In the genomic region with DNA sequence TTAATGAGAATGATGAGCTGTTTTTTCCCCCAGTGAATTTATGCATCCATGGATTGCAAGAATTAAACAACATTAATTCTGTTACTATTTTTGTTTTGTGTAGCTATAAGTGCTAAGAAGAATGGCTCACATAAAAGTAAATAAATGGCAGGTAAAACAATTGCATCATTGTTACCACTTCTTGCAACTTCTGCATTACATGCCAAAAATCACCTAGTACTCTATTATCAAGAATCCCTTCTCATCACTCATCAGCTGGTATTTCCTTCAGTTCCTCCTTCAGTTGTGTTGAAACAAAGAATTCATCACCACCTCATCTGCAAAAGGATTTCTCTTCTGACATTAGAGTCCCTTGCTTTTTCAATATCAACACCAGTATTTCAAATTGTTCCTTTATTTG, we compare ENCODE assay signal across 13 cellular contexts. TPM values are rescaled to one million over a fixed set of nuclear protein-coding genes. Genes with fewer than 3 reads are reported as not detected.
DNase-seq lines count a peak whose midpoint lies in the region; ATAC-seq and TF ChIP-seq lines count a peak whose summit lies in the region.
"Had no signal": no experiment of that assay in that cellular context is flagged by ENCODE, and none has a peak within 500 bp of the region (broad histone marks: within the 10 kb centered on the region; RNA-seq: fewer than 3 reads in every experiment).

No MANE protein-coding gene starts in this region.

- H3K4me2 ChIP-seq in osteoblast (ENCODE audit: insufficient read depth, low read length), result no peak overlapping the region

- H3K4me3 ChIP-seq in heart right ventricle (peak overlapping the region; percentile 26 to 72 (median 64)), psoas muscle (peak overlapping the region; percentile 58), vagina (peak overlapping the region; percentile 27 to 34), osteoblast (ENCODE audit: insufficient read depth, low read length) (no peak overlapping the region)

- peak overlapping the region; percentile 79 for H3K4me3 Mint-ChIP-seq in glutamatergic neuron (ENCODE audit: unreplicated experiment)
- H3K4me3 Mint-ChIP-seq in stimulated activated naive CD8-positive, alpha-beta T cell treated with anti-CD3 and anti-CD28 coated beads, Interleukin-15, amount 100 ng/mL, for 72 hours, result no peak overlapping the region
- H3K4me3 Mint-ChIP-seq: memory B cell; T-helper 1 cell treated with Interleukin-12 subunit alpha and Interleukin-12 subunit beta and Interleukin-4 antibody, amounts not matched to agents 30 μg/mL and 1 μg/mL, for 36 hours had no signal

- H3K9me3 Mint-ChIP-seq in glutamatergic neuron (ENCODE audit: unreplicated experiment), result peaks cover 5% of the 10 kb centered on the region
- no peaks in the 10 kb centered on the region for H3K9me3 Mint-ChIP-seq in stimulated activated naive CD8-positive, alpha-beta T cell treated with anti-CD3 and anti-CD28 coated beads, Interleukin-15, amount 100 ng/mL, for 72 hours
- H3K9me3 Mint-ChIP-seq: memory B cell; T-helper 1 cell treated with Interleukin-12 subunit alpha and Interleukin-12 subunit beta and Interleukin-4 antibody, amounts not matched to agents 30 μg/mL and 1 μg/mL, for 36 hours had no signal

- H3K9me3 ChIP-seq in heart right ventricle, result no peaks in the 10 kb centered on the region
- H3K9me3 ChIP-seq in psoas muscle, result no peaks in the 10 kb centered on the region
- H3K9me3 ChIP-seq in vagina, result no peaks in the 10 kb centered on the region
- no peaks in the 10 kb centered on the region for H3K9me3 ChIP-seq in osteoblast (ENCODE audit: low read depth, low read length)

- intact Hi-C loops in heart right ventricle (cut with DNase I), result loop anchor here in 5 of 10 donors (5.0 to 10.0 kb wide), 5 partner anchors 47 to 170 kb away; no protein-coding TSS in a partner anchor
- intact Hi-C loops in cardiac septum (cut with DNase I), result loop anchor here (5.0 to 10.0 kb wide), 4 partner anchors 47 to 170 kb away; no protein-coding TSS in a partner anchor
- intact Hi-C loops in psoas muscle (cut with DNase I), result loop anchor here in 1 of 2 donors (2.0 to 5.0 kb wide), 2 partner anchors 48 to 126 kb away; no protein-coding TSS in a partner anchor
- intact Hi-C loops in vagina (cut with DNase I), result no loop called here

- no peak overlapping the region for H2AFZ ChIP-seq in osteoblast (ENCODE audit: low read length)

- H3K27ac ChIP-seq in heart right ventricle (peak overlapping the region; percentile 51 to 94 (median 86)), psoas muscle (peak overlapping the region; percentile 71), vagina (peak overlapping the region; percentile 75), osteoblast (ENCODE audit: low read depth, low read length) (no peak overlapping the region)

- H3K27ac Mint-ChIP-seq in glutamatergic neuron (ENCODE audit: unreplicated experiment), result peak overlapping the region; percentile 98
- H3K27ac Mint-ChIP-seq in stimulated activated naive CD8-positive, alpha-beta T cell treated with anti-CD3 and anti-CD28 coated beads, Interleukin-15, amount 100 ng/mL, for 72 hours, result no peak overlapping the region
- H3K27ac Mint-ChIP-seq: memory B cell; T-helper 1 cell treated with Interleukin-12 subunit alpha and Interleukin-12 subunit beta and Interleukin-4 antibody, amounts not matched to agents 30 μg/mL and 1 μg/mL, for 36 hours had no signal

- H3K36me3 Mint-ChIP-seq in glutamatergic neuron (ENCODE audit: unreplicated experiment), result no peaks in the 10 kb centered on the region
- H3K36me3 Mint-ChIP-seq: memory B cell had no signal

- peaks cover 8% of the 10 kb centered on the region for H3K27me3 Mint-ChIP-seq in glutamatergic neuron (ENCODE audit: unreplicated experiment)
- H3K27me3 Mint-ChIP-seq in stimulated activated naive CD8-positive, alpha-beta T cell treated with anti-CD3 and anti-CD28 coated beads, Interleukin-15, amount 100 ng/mL, for 72 hours, result no peaks in the 10 kb centered on the region

- no peaks in the 10 kb centered on the region for H3K79me2 ChIP-seq in osteoblast (ENCODE audit: insufficient read depth, low read length)

- peaks cover 47% of the 10 kb centered on the region for H3K4me1 Mint-ChIP-seq in glutamatergic neuron (ENCODE audit: low read depth, unreplicated experiment)
- peaks cover 13% of the 10 kb centered on the region for H3K4me1 Mint-ChIP-seq in stimulated activated naive CD8-positive, alpha-beta T cell treated with anti-CD3 and anti-CD28 coated beads, Interleukin-15, amount 100 ng/mL, for 72 hours

- TF ChIP-seq POLR2A in vagina (IDR thresholded peaks at IDR 0.05), result no peak

- ATAC-seq in heart right ventricle (no peak), psoas muscle (peak in 2 of 4 donors; percentile 41)
- no peak for ATAC-seq in stimulated activated naive CD8-positive, alpha-beta T cell treated with anti-CD3 and anti-CD28 coated beads, Interleukin-15, amount 100 ng/mL, for 72 hours

- H3K36me3 ChIP-seq in heart right ventricle (peaks cover 0 to 40% (median 22%) of the 10 kb centered on the region in 9 donors), psoas muscle (ENCODE audit: insufficient read depth in 1 of 2, low read depth in 1 of 2) (peaks cover 4 to 31% of the 10 kb centered on the region in 2 donors), vagina (no peaks in the 10 kb centered on the region), osteoblast (ENCODE audit: insufficient read depth, low read length) (no peaks in the 10 kb centered on the region)

- no peaks in the 10 kb centered on the region for H4K20me1 ChIP-seq in osteoblast (ENCODE audit: insufficient read depth, low read length)

- DNase-seq in heart right ventricle (no peak), cardiac septum (ENCODE audit: low spot score) (no peak), glutamatergic neuron (no peak), psoas muscle (no peak), vagina (ENCODE audit: extremely low spot score in 2 of 2) (no peak), NCI-H2171 (lab: John Stamatoyannopoulos, UW) (no peak), osteoblast (ENCODE audit: insufficient read length, low spot score, missing footprints) (no peak)
- DNase-seq in stimulated activated naive CD8-positive, alpha-beta T cell treated with anti-CD3 and anti-CD28 coated beads, Interleukin-15, amount 100 ng/mL, for 72 hours, result no peak
- DNase-seq: activated CD4-positive, alpha-beta T cell treated with anti-CD3 and anti-CD28 coated beads, Interleukin-2, amount 50 U/mL, for 1 hour; activated T-cell treated with anti-CD3 and anti-CD28 coated beads, Interleukin-2, amount 50 U/mL, for 48 hours; retina had no signal

- H3K27me3 ChIP-seq in heart right ventricle (no peaks in the 10 kb centered on the region), psoas muscle (ENCODE audit: insufficient read depth in 3 of 3, low read length in 2 of 3) (no peaks in the 10 kb centered on the region), vagina (no peaks in the 10 kb centered on the region), osteoblast (ENCODE audit: insufficient read depth, low read length) (no peaks in the 10 kb centered on the region)

- TF ChIP-seq CTCF in heart right ventricle (IDR thresholded peaks at IDR 0.05) (no peak), glutamatergic neuron (IDR thresholded peaks at IDR 0.05; ENCODE audit: partially characterized antibody, unreplicated experiment) (no peak), psoas muscle (IDR thresholded peaks at IDR 0.05) (no peak), vagina (IDR thresholded peaks at IDR 0.05) (no peak), osteoblast (IDR thresholded peaks at IDR 0.05; ENCODE audit: extremely low read depth, low read depth, low read length) (no peak)

- H3K4me1 ChIP-seq in heart right ventricle (peaks cover 8 to 79% (median 44%) of the 10 kb centered on the region in 9 donors), psoas muscle (peaks cover 33% of the 10 kb centered on the region), vagina (peaks cover 27% of the 10 kb centered on the region), osteoblast (ENCODE audit: insufficient read depth, low read length) (no peaks in the 10 kb centered on the region)

RNA-seq across cellular contexts. Expression of a gene that starts 0.8 kb away (rescaled TPM):
- total RNA-seq in heart right ventricle, result 1,000 to 10,000 TPM in 1 of 10 donors, 100 to 1,000 TPM in 9; 296 to 1,678 (median 530) TPM
- 100 to 1,000 TPM; 194 to 244 TPM for polyA plus RNA-seq in heart right ventricle
- total RNA-seq in cardiac septum, result 588 TPM
- 346 TPM for total RNA-seq in glutamatergic neuron (ENCODE audit: unreplicated experiment)
- 100 to 1,000 TPM in 2 of 4 donors, 10 to 100 TPM in 2; 86.0 to 242 (median 123) TPM for total RNA-seq in psoas muscle
- 10 to 100 TPM; 42.6 to 53.0 (median 46.4) TPM for polyA plus RNA-seq in psoas muscle
- 274 TPM for total RNA-seq in vagina
- 2.2 and 2.9 TPM in 2 replicates for total RNA-seq in osteoblast

Comparison
In these comparisons a context has a peak if more than half of its experiments do, and no peak if none do; other contexts are left out.
1. RNA of a gene that starts 0.8 kb away (total RNA-seq): 588 TPM in cardiac septum (single experiment), 296 to 1,678 TPM in heart right ventricle, 346 TPM in glutamatergic neuron (single experiment), 274 TPM in vagina (single experiment) and 86.0 to 242 TPM in psoas muscle; 2.2 to 2.9 TPM in osteoblast; every median in the first group is over 10 times any median in the second.